Comparison of ENCODE assay signal across 23 cellular contexts in the genomic region with DNA sequence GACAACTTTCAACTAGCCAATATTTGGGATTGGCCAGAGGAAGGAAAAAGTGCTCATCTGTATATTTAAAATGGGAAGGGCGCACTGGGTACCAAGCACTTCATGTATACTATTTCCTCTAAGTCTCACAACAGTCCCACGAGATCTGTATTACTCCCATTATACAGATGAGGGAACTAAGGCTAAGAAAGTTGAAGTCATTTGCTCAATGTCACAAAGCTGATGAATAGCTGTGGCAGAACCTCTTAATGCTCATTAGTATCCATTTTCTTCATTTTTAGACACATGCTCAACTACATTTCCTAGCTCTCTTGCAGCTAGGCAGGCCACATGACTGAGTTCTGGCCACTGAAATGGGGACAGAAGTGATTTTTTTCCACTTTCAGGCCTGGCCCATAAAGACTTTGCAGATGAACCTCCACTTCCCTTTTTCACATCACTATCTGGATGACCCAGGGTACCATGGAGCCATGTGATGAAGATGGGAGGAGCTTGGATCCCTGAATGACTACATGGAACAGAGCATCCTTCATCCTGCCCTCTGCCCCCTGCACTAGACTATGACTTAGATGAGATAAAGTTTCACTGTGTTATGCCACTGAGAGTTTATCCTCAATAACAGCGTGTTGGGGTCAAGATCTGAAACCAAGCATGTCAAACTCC. TPM values are rescaled to one million over a fixed set of nuclear protein-coding genes. Genes with fewer than 3 reads are reported as not detected.
DNase-seq lines count a peak whose midpoint lies in the region; TF ChIP-seq lines count a peak whose summit lies in the region.
"Had no signal": no experiment of that assay in that cellular context is flagged by ENCODE, and none has a peak within 500 bp of the region (broad histone marks: within the 10 kb centered on the region; RNA-seq: fewer than 3 reads in every experiment).

No MANE protein-coding gene starts in this region.

- intact Hi-C loops in left ventricle myocardium inferior (cut with micrococcal nuclease): no loop called here
- intact Hi-C loops in colonic mucosa (cut with DNase I): no loop called here

- peaks cover 10% of the 10 kb centered on the region for H3K9me3 ChIP-seq in left ventricle myocardium inferior (replicated peaks)
- no peaks in the 10 kb centered on the region for H3K9me3 ChIP-seq in right atrium auricular region
- peaks cover 19% of the 10 kb centered on the region for H3K9me3 ChIP-seq in OCI-LY3 (ENCODE audit: insufficient read depth, low read length)
- peaks cover 7% of the 10 kb centered on the region for H3K9me3 ChIP-seq in adipocyte (ENCODE audit: control insufficient read depth, low read length)
- peaks cover 6% of the 10 kb centered on the region for H3K9me3 ChIP-seq in suprapubic skin
- no peaks in the 10 kb centered on the region for H3K9me3 ChIP-seq in colonic mucosa
- H3K9me3 ChIP-seq: adrenal gland, mucosa of descending colon, SK-N-SH had no signal

- H3K4me1 ChIP-seq in left ventricle myocardium inferior: peaks cover 55% of the 10 kb centered on the region
- H3K4me1 ChIP-seq in right atrium auricular region: peaks cover 0 to 40% of the 10 kb centered on the region in 2 donors
- peaks cover 53% of the 10 kb centered on the region for H3K4me1 ChIP-seq in OCI-LY3 (ENCODE audit: low read length)
- peaks cover 45% of the 10 kb centered on the region for H3K4me1 ChIP-seq in adipocyte (ENCODE audit: control insufficient read depth, insufficient read depth, low read length)
- peaks cover 29% of the 10 kb centered on the region for H3K4me1 ChIP-seq in suprapubic skin
- H3K4me1 ChIP-seq in colonic mucosa: no peaks in the 10 kb centered on the region

- H3K4me3 ChIP-seq in left ventricle myocardium inferior: no peak overlapping the region
- no peak overlapping the region for H3K4me3 ChIP-seq in right atrium auricular region
- H3K4me3 ChIP-seq in OCI-LY3 (ENCODE audit: low read length): no peak overlapping the region
- peak overlapping the region; percentile 16 for H3K4me3 ChIP-seq in adipocyte (ENCODE audit: low read length)
- H3K4me3 ChIP-seq in suprapubic skin: no peak overlapping the region
- no peak overlapping the region for H3K4me3 ChIP-seq in colonic mucosa
- H3K4me3 ChIP-seq: adrenal gland, lower lobe of right lung, mucosa of descending colon, skin epidermis had no signal

- H3K27ac ChIP-seq in left ventricle myocardium inferior (replicated peaks) (peak overlapping the region; percentile 85), right atrium auricular region (no peak overlapping the region), OCI-LY3 (ENCODE audit: low read length) (peak overlapping the region; percentile 38), suprapubic skin (no peak overlapping the region), colonic mucosa (no peak overlapping the region)
- H3K27ac ChIP-seq: lower lobe of right lung, WERI-Rb-1 had no signal

- DNase-seq in left ventricle myocardium inferior (no peak), right atrium auricular region (ENCODE audit: low spot score) (no peak), adipocyte (ENCODE audit: low read depth) (no peak), suprapubic skin (ENCODE audit: low spot score in 2 of 2) (peak; percentile 5 to 6), colonic mucosa (no peak), superior temporal gyrus (ENCODE audit: extremely low spot score) (no peak)
- DNase-seq in stimulated activated CD4-positive, alpha-beta T cell treated with anti-CD3 and anti-CD28 coated beads, Interleukin-2, amount 100 ng/mL, for 24 hours: no peak
- DNase-seq: activated CD4-positive, alpha-beta T cell treated with anti-CD3 and anti-CD28 coated beads for 48 hours; activated naive CD4-positive, alpha-beta T cell treated with Interleukin-2 at 50 U/mL for 16 hours; activated T-cell treated with anti-CD3 and anti-CD28 coated beads, Interleukin-2, amount 50 U/mL, for 48 hours; adrenal gland; CD8-positive, alpha-beta T cell; lower lobe of right lung; mucosa of descending colon; NCI-H2029 treated with DMSO at 0.1 percent for 48 hours; NCI-H2227 treated with DMSO at 0.1 percent for 48 hours; NCI-H69; SK-N-SH; T-helper 2 cell; trophoblast cell; WERI-Rb-1 had no signal

- H2AFZ ChIP-seq in OCI-LY3 (ENCODE audit: low read depth, low read length): no peak overlapping the region

- TF ChIP-seq CTCF in left ventricle myocardium inferior (IDR thresholded peaks at IDR 0.05; ENCODE audit: borderline replicate concordance) (no peak), right atrium auricular region (IDR thresholded peaks at IDR 0.05) (no peak), OCI-LY3 (IDR thresholded peaks at IDR 0.05; ENCODE audit: low read depth, low read length) (no peak), suprapubic skin (IDR thresholded peaks at IDR 0.05) (no peak), colonic mucosa (IDR thresholded peaks at IDR 0.05) (no peak)

- H3K27me3 ChIP-seq in left ventricle myocardium inferior (ENCODE audit: low read depth): no peaks in the 10 kb centered on the region
- no peaks in the 10 kb centered on the region for H3K27me3 ChIP-seq in right atrium auricular region
- H3K27me3 ChIP-seq in OCI-LY3 (ENCODE audit: low read depth, low read length): no peaks in the 10 kb centered on the region
- H3K27me3 ChIP-seq in adipocyte (replicated peaks; ENCODE audit: control insufficient read depth, insufficient read depth, low read length): no peaks in the 10 kb centered on the region
- no peaks in the 10 kb centered on the region for H3K27me3 ChIP-seq in suprapubic skin
- H3K27me3 ChIP-seq in colonic mucosa: no peaks in the 10 kb centered on the region
- H3K27me3 ChIP-seq: adrenal gland had no signal

- no peak overlapping the region for H3K4me2 ChIP-seq in OCI-LY3 (ENCODE audit: low read length)
- H3K4me2 ChIP-seq: SK-N-SH had no signal

- H3K79me2 ChIP-seq in OCI-LY3 (ENCODE audit: low read length): no peaks in the 10 kb centered on the region

- TF ChIP-seq POLR2A in suprapubic skin (IDR thresholded peaks at IDR 0.05): no peak

- WGBS in suprapubic skin: 95% methylated on average over 3 of the region's 3 CpGs

- H4K20me1 ChIP-seq in OCI-LY3 (ENCODE audit: insufficient read depth, low read length): no peaks in the 10 kb centered on the region

- no peak for TF ChIP-seq EP300 in suprapubic skin (IDR thresholded peaks at IDR 0.05)

- no peak overlapping the region for H3K9ac ChIP-seq in OCI-LY3 (ENCODE audit: low read length)
- peak overlapping the region; percentile 86 for H3K9ac ChIP-seq in adipocyte (ENCODE audit: low read length)
- H3K9ac ChIP-seq in colonic mucosa (ENCODE audit: low read depth in 2 of 2, low read length in 2 of 2): no peak overlapping the region
- H3K9ac ChIP-seq: SK-N-SH had no signal

- H3K36me3 ChIP-seq in left ventricle myocardium inferior (no peaks in the 10 kb centered on the region), right atrium auricular region (no peaks in the 10 kb centered on the region), OCI-LY3 (replicated peaks; ENCODE audit: low read depth, low read length) (peaks cover 16% of the 10 kb centered on the region), adipocyte (ENCODE audit: control insufficient read depth, insufficient read depth, low read length, severe bottlenecking) (no peaks in the 10 kb centered on the region), suprapubic skin (no peaks in the 10 kb centered on the region), colonic mucosa (no peaks in the 10 kb centered on the region)
- H3K36me3 ChIP-seq: adrenal gland, lower lobe of right lung, WERI-Rb-1 had no signal

RNA-seq across cellular contexts. Expression of a gene that starts 31.8 kb away (rescaled TPM):
- total RNA-seq in left ventricle myocardium inferior: 20.0 TPM
- total RNA-seq in right atrium auricular region: 10 to 100 TPM; 12.6 to 27.6 TPM
- 100 to 1,000 TPM in 2 of 4 donors, 10 to 100 TPM in 2; 43.9 to 151 (median 84.1) TPM for total RNA-seq in suprapubic skin
- 10 to 100 TPM; 17.7 to 34.0 TPM for total RNA-seq in colonic mucosa

RNA-seq across cellular contexts. Expression of a gene that starts 59.3 kb away (rescaled TPM):
- 1.8 TPM for total RNA-seq in left ventricle myocardium inferior
- total RNA-seq in right atrium auricular region: 1 to 10 TPM in 1 of 2 donors, under 1 TPM in 1; 0.96 to 3.3 TPM
- under 1 TPM in 1 of 4 donors, not detected in 3; 0.25 TPM for total RNA-seq in suprapubic skin
- total RNA-seq in colonic mucosa: under 1 TPM; 0.74 to 0.88 TPM
- total RNA-seq: CD8-positive, alpha-beta T cell had no signal

Comparison
In these comparisons a context has a peak if more than half of its experiments do, and no peak if none do; other contexts are left out.
1. H3K27ac ChIP-seq: peak in left ventricle myocardium inferior (single experiment) and OCI-LY3 (single experiment); none in right atrium auricular region (0 of 2), suprapubic skin (single experiment) and colonic mucosa (single experiment).
2. DNase-seq: peak in suprapubic skin (2 of 2); none in left ventricle myocardium inferior (single experiment), right atrium auricular region (single experiment), adipocyte (single experiment), colonic mucosa (single experiment), superior temporal gyrus (single experiment) and stimulated activated CD4-positive, alpha-beta T cell treated with anti-CD3 and anti-CD28 coated beads, Interleukin-2, amount 100 ng/mL, for 24 hours (0 of 2).